19 cellular contexts compared by ENCODE assay signal in the genomic region with DNA sequence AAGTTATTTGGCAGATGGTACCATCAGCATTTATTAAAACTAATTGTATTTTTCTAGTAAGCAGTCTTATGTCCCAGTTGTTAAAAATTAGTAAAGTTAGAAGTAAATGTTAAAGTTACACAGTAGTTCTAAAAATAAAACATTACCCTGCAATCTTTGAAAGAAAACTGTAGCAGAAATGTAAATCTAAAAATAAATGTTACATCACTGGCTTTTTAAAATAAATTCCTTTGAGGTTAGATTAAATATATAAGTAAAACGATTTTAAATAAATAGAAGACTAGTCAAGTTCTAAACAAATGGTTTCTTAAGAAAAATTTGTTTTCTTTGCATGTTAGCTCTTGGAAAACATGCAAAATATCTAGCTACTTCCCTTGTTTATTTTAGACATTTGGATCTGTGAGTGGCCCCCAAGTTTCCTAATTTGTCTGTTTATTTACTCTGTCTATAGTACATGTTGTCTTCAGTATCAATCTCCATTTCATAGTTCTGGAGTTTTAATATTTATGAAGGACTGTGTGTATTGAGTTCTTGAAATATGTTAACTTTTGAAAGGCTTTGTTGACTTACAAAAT. TPM values are rescaled to one million over a fixed set of nuclear protein-coding genes. Genes with fewer than 3 reads are reported as not detected.
DNase-seq lines count a peak whose midpoint lies in the region; ATAC-seq and FAIRE-seq lines count a peak whose summit lies in the region.
"Had no signal": no experiment of that assay in that cellular context is flagged by ENCODE, and none has a peak within 500 bp of the region (broad histone marks: within the 10 kb centered on the region; RNA-seq: fewer than 3 reads in every experiment).

No MANE protein-coding gene starts in this region.

- H3K4ac ChIP-seq in mesenchymal stem cell (ENCODE audit: low read depth in 1 of 2, low read length in 2 of 2) = no peak overlapping the region

- peaks cover 41% of the 10 kb centered on the region for H3K4me1 ChIP-seq in adipocyte (ENCODE audit: control insufficient read depth, insufficient read depth, low read length)
- H3K4me1 ChIP-seq in mesenchymal stem cell (ENCODE audit: control insufficient read depth, insufficient read depth, low read depth, low read length) = no peaks in the 10 kb centered on the region
- H3K4me1 ChIP-seq: neural progenitor cell had no signal

- no peak overlapping the region for H2BK15ac ChIP-seq in mesenchymal stem cell (ENCODE audit: low read depth, poor library complexity, severe bottlenecking)

- no peak for ATAC-seq in GM18867 (IDR thresholded peaks at IDR 0.05; ENCODE audit: unreplicated experiment)
- no peak for ATAC-seq in HG03175 (IDR thresholded peaks at IDR 0.05; ENCODE audit: unreplicated experiment)
- ATAC-seq: K562 had no signal

- no peak overlapping the region for H4K8ac ChIP-seq in mesenchymal stem cell (ENCODE audit: low read length)

- H3K9ac ChIP-seq in adipocyte (ENCODE audit: low read length) = peak overlapping the region; percentile 56
- peak overlapping the region; percentile 13 for H3K9ac ChIP-seq in mesenchymal stem cell (ENCODE audit: low read length)
- H3K9ac ChIP-seq: neural progenitor cell had no signal

- DNase-seq in EH (ENCODE audit: low read depth) (peak; percentile 44), adipocyte (ENCODE audit: low read depth) (peak; percentile 58), mesenchymal stem cell (peak; percentile 30), germinal center (ENCODE audit: low spot score) (no peak), HPDE6-E6E7 (ENCODE audit: extremely low spot score) (no peak)
- DNase-seq: activated CD8-positive, alpha-beta memory T cell treated with anti-CD3 and anti-CD28 coated beads for 24 hours; DMS 273 treated with DMSO at 0.1 percent for 48 hours; immature natural killer cell; NCI-H1048; stimulated activated CD4-positive, alpha-beta T cell treated with anti-CD3 and anti-CD28 coated beads, Interleukin-1b, Interleukin-23, amount 100 ng/mL, for 48 hours had no signal

- H3K9me3 ChIP-seq in adipocyte (ENCODE audit: control insufficient read depth, low read length) = no peaks in the 10 kb centered on the region
- H3K9me3 ChIP-seq in mesenchymal stem cell (ENCODE audit: control insufficient read depth, low read length) = no peaks in the 10 kb centered on the region
- H3K9me3 ChIP-seq: right atrium auricular region had no signal

- no peak overlapping the region for H4K91ac ChIP-seq in mesenchymal stem cell (ENCODE audit: low read length)

- no peak overlapping the region for H2BK120ac ChIP-seq in mesenchymal stem cell (ENCODE audit: low read depth, low read length)

- H3K4me3 ChIP-seq in adipocyte (ENCODE audit: low read length) (peak overlapping the region; percentile 48), mesenchymal stem cell (ENCODE audit: insufficient read depth in 1 of 2, low read depth in 1 of 2, low read length in 2 of 2) (no peak overlapping the region)
- H3K4me3 ChIP-seq: coronary artery, K562, neural progenitor cell, right atrium auricular region had no signal

- no peak overlapping the region for H3K4me2 ChIP-seq in mesenchymal stem cell (ENCODE audit: low read length, poor library complexity, severe bottlenecking)
- H3K4me2 ChIP-seq: neural progenitor cell had no signal

- H3K27me3 ChIP-seq in adipocyte (replicated peaks; ENCODE audit: control insufficient read depth, insufficient read depth, low read length) (no peaks in the 10 kb centered on the region), mesenchymal stem cell (ENCODE audit: control insufficient read depth in 1 of 2, insufficient read depth in 1 of 2, low read length in 2 of 2) (no peaks in the 10 kb centered on the region)
- H3K27me3 ChIP-seq: neural progenitor cell, right atrium auricular region had no signal

- H3K36me3 ChIP-seq in adipocyte (ENCODE audit: control insufficient read depth, insufficient read depth, low read length, severe bottlenecking) (peaks cover 34% of the 10 kb centered on the region), mesenchymal stem cell (ENCODE audit: control insufficient read depth in 1 of 2, insufficient read depth in 2 of 2, low read depth in 1 of 2, low read length in 2 of 2) (peaks cover 0 to 39% of the 10 kb centered on the region in 2 experiments)
- H3K36me3 ChIP-seq: right atrium auricular region had no signal

- H3K14ac ChIP-seq in mesenchymal stem cell (ENCODE audit: low read length in 2 of 2) = no peak overlapping the region

- no peak overlapping the region for H3K18ac ChIP-seq in mesenchymal stem cell (ENCODE audit: low read depth in 1 of 2, low read length in 2 of 2)

- peaks cover 2% of the 10 kb centered on the region for H3K79me1 ChIP-seq in mesenchymal stem cell (replicated peaks; ENCODE audit: low read length, poor library complexity, severe bottlenecking)

- no peak overlapping the region for H2AFZ ChIP-seq in mesenchymal stem cell (ENCODE audit: low read depth, low read length)
- H2AFZ ChIP-seq: neural progenitor cell had no signal

- H2AK5ac ChIP-seq in mesenchymal stem cell (ENCODE audit: low read length, severe bottlenecking) = no peak overlapping the region

- H3K23ac ChIP-seq in mesenchymal stem cell (ENCODE audit: low read length in 2 of 2) = no peak overlapping the region

- H3K27ac ChIP-seq in mesenchymal stem cell (ENCODE audit: low read length, poor library complexity, severe bottlenecking) = no peak overlapping the region
- H3K27ac ChIP-seq: epithelial cell of prostate, neural progenitor cell, right atrium auricular region, VCaP had no signal

- FAIRE-seq in A204.1 (lab: Jason Lieb, UNC) = peak; percentile 46
- FAIRE-seq: K562 had no signal

- H2BK12ac ChIP-seq in mesenchymal stem cell (ENCODE audit: low read length in 2 of 2) = no peak overlapping the region

- peak overlapping the region; percentile 19 for H2BK5ac ChIP-seq in mesenchymal stem cell (ENCODE audit: low read depth, low read length, poor library complexity, severe bottlenecking)

- no CpG with 5 or more reads among the region's 1 CpG for WGBS in mesenchymal stem cell

RNA-seq across cellular contexts. Expression of a gene that starts 58.2 kb away (rescaled TPM):
- 33.6 TPM for polyA plus RNA-seq in mesenchymal stem cell (2013, experiment 1 of 2)
- polyA plus RNA-seq in mesenchymal stem cell (2013, experiment 2 of 2) = 34.7 TPM

Comparison
In these comparisons a context has a peak if more than half of its experiments do, and no peak if none do; other contexts are left out.
1. DNase-seq: peak in EH (single experiment), adipocyte (single experiment) and mesenchymal stem cell (single experiment); none in germinal center (single experiment) and HPDE6-E6E7 (single experiment).